In the genomic region with DNA sequence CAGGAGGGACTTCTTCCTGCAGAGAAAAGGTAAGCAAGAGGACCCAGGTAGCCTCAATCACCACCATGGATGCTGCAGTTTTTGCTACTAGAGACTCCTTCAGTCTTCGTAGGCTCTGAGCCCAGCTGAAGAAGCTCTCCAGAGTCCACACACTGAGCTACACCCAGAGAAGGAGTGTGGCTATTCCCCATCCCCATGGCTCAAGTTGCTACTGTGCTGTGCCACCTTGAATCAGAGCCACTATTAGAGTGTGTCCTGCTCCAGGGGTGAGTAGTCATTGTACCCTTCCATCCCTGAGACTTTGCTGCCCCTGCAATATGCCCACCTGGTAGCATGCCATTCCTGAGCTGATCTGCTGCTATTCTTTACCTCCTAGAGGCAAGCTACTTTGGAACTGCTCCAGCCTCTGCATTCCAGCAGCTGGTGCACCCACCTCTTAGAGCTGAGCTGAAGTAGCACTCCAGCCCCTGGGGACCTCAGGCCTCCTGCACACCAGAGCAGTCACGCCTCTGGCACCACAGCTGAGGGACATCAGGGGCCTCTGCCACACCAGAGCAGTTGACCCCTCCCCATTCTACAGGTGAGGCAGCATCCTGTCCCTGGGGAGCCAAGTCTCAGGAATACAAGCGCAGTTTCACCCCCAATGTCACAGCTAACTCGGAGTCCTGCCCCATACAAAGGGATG, we compare ENCODE assay signal across 29 cellular contexts.
"Had no signal": no experiment of that assay in that cellular context is flagged by ENCODE, and none has a peak within 500 bp of the region (broad histone marks: within the 10 kb centered on the region; RNA-seq: fewer than 3 reads in every experiment).

No MANE protein-coding gene starts in this region.

- ATAC-seq: activated CD8-positive, alpha-beta memory T cell treated with anti-CD3 and anti-CD28 coated beads, Interleukin-2, amount 10 ng/mL, durations not matched to agents 7 days and 5 days; K562; PC-3 had no signal

- H3K36me3 ChIP-seq: WERI-Rb-1 had no signal

- DNase-seq: activated CD4-positive, alpha-beta memory T cell treated with anti-CD3 and anti-CD28 coated beads, Interleukin-2, amount 10 ng/mL, durations not matched to agents 7 days and 5 days; activated CD4-positive, alpha-beta T cell treated with anti-CD3 and anti-CD28 coated beads for 1 hour; activated CD4-positive, alpha-beta T cell treated with anti-CD3 and anti-CD28 coated beads for 48 hours; activated CD4-positive, CD25-positive, alpha-beta regulatory T cell; activated CD8-positive, alpha-beta memory T cell treated with anti-CD3 and anti-CD28 coated beads for 24 hours; activated CD8-positive, alpha-beta memory T cell treated with anti-CD3 and anti-CD28 coated beads, Interleukin-2, amount 10 ng/mL, durations not matched to agents 7 days and 5 days; activated CD8-positive, alpha-beta memory T cell treated with anti-CD3 and anti-CD28 coated beads, Interleukin-2, amount 50 U/mL, for 48 hours; activated effector memory CD4-positive, alpha-beta T cell treated with Interleukin-2 at 50 U/mL for 16 hours; activated naive CD4-positive, alpha-beta T cell treated with Interleukin-2 at 50 U/mL for 16 hours; activated naive CD8-positive, alpha-beta T cell treated with anti-CD3 and anti-CD28 coated beads, Interleukin-2, amount 10 ng/mL, durations not matched to agents 7 days and 5 days; activated T-cell treated with anti-CD3 and anti-CD28 coated beads, Interleukin-2, amount 50 U/mL, for 48 hours; amygdala; caudate nucleus; NCI-H1092 treated with DMSO at 0.1 percent for 48 hours; NCI-H1417; NCI-H146; NCI-H187; NCI-H2029 treated with DMSO at 0.1 percent for 48 hours; NCI-H345; NCI-H524 treated with DMSO at 0.1 percent for 48 hours; NK-92 treated with Interleukin-12 subunit alpha and Interleukin-12 subunit beta, amount 100 ng/mL, for 24 hours; PC-3; Right ventricle myocardium superior; T1000; WERI-Rb-1 had no signal

- H3K27ac ChIP-seq: RWPE1, WERI-Rb-1 had no signal

- H3K4me3 ChIP-seq: K562 had no signal

- FAIRE-seq: astrocyte, K562, RCC 7860 had no signal
